Comparison of ENCODE assay signal across 1 cellular context in the genomic region with DNA sequence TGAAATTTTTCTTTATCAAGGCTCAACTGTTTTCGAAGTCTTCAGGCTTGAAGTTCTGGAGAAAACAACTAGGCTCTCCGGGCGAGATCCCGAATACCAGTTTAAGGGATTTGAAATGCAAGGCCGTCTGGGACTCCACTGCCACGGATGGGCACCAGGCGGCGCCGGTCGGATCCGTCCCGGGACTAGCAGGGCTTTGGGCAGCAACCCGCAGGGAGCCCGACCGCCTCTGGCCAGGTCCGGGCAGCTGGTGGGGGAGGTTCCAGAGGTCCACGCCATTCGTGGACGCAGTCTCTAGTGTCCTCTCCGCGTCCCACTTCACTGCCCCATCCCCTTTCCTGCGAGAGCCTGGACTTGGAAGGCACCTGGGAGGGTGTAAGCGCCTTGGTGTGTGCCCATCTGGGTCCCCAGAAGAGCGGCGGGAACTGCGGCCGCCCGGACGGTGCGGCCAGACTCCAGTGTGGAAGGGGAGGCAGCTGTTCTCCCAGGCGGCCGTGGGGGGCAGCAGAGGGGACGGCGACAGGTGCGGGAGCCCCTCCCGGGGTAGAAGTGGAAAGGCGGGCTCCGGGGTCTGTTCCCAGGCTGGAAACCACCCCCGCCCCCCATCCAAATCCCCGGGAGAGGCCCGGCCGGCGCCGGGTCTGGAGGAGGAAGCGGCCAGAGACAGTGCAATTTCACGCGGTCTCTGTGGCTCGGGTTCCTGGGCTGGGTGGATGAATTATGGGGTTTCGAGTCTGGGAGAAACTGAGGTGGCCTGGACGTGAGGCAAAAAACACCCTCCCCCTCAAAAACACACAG.
TF ChIP-seq lines count a peak whose summit lies in the region.

No MANE protein-coding gene starts in this region.

TF ChIP-seq in HepG2, 621 proteins besides CTCF, POLR2A, EP300 and RAD21 (continued from another document and continues in another):
- TF ChIP-seq ARID4A (CRISPR knock-in tag; IDR thresholded peaks at IDR 0.05; ENCODE audit: borderline replicate concordance) (peak; percentile 45; the same call in 1 of the 2 replicates), KDM1A (CRISPR knock-in tag; IDR thresholded peaks at IDR 0.05) (no peak), ZNF446 (CRISPR knock-in tag; IDR thresholded peaks at IDR 0.05) (no peak), ZNF709 (CRISPR knock-in tag; IDR thresholded peaks at IDR 0.05) (no peak), ZNF652 (CRISPR knock-in tag; IDR thresholded peaks at IDR 0.05; ENCODE audit: borderline replicate concordance, low read depth) (no peak), ZNF619 (CRISPR knock-in tag; IDR thresholded peaks at IDR 0.05) (no peak), MAFF (IDR thresholded peaks at IDR 0.05; ENCODE audit: low read depth, low read length) (no peak), EZH2 (conservative IDR thresholded peaks at IDR 0.05; ENCODE audit: low read depth, low read length) (no peak), MXD4 (CRISPR knock-in tag; IDR thresholded peaks at IDR 0.05) (no peak; the same call in 1 of the 2 replicates), MIER3 (CRISPR knock-in tag; IDR thresholded peaks at IDR 0.05; ENCODE audit: borderline replicate concordance) (peak; percentile 28; the same call in 1 of the 2 replicates), WIZ (CRISPR knock-in tag; IDR thresholded peaks at IDR 0.05) (no peak), MAZ (IDR thresholded peaks at IDR 0.05; ENCODE audit: borderline replicate concordance, low read depth, low read length) (no peak), MAZ (CRISPR knock-in tag; IDR thresholded peaks at IDR 0.05; ENCODE audit: low read depth) (peak; percentile 22; the same call in 1 of the 2 replicates), ZNF143 (CRISPR knock-in tag; IDR thresholded peaks at IDR 0.05) (peak; percentile 51; the same call in 1 of the 2 replicates), ZNF746 (CRISPR knock-in tag; IDR thresholded peaks at IDR 0.05) (0 out of 2 replicates have a peak, but pooled peaks have one; percentile 13), ZNF766 (CRISPR knock-in tag; IDR thresholded peaks at IDR 0.05; ENCODE audit: borderline replicate concordance) (0 out of 2 replicates have a peak, but pooled peaks have one; percentile 49), RARG (CRISPR knock-in tag; IDR thresholded peaks at IDR 0.05; ENCODE audit: low read depth) (no peak), NCOA5 (CRISPR knock-in tag; IDR thresholded peaks at IDR 0.05) (no peak), ZNF34 (CRISPR knock-in tag; IDR thresholded peaks at IDR 0.05; ENCODE audit: borderline replicate concordance) (no peak), ZHX1 (CRISPR knock-in tag; IDR thresholded peaks at IDR 0.05; ENCODE audit: low read depth) (peak; percentile 36; the same call in 1 of the 2 replicates), ZNF720 (CRISPR knock-in tag; IDR thresholded peaks at IDR 0.05) (no peak), NFKB2 (CRISPR knock-in tag; IDR thresholded peaks at IDR 0.05; ENCODE audit: borderline replicate concordance) (peak; percentile 82; the same call in 1 of the 2 replicates), ZNF296 (CRISPR knock-in tag; conservative IDR thresholded peaks at IDR 0.05) (peak; percentile 63), ELF4 (CRISPR knock-in tag; IDR thresholded peaks at IDR 0.05; ENCODE audit: borderline replicate concordance) (no peak), ZNF251 (CRISPR knock-in tag; IDR thresholded peaks at IDR 0.05) (no peak), TSC22D2 (CRISPR knock-in tag; IDR thresholded peaks at IDR 0.05; ENCODE audit: borderline replicate concordance) (peak; percentile 30; the same call in 1 of the 2 replicates), GATAD2A (CRISPR knock-in tag; IDR thresholded peaks at IDR 0.05) (peak; percentile 75), NR2C2 (CRISPR knock-in tag; IDR thresholded peaks at IDR 0.05; ENCODE audit: borderline replicate concordance) (no peak), ZNF713 (CRISPR knock-in tag; IDR thresholded peaks at IDR 0.05) (no peak), ZMYM4 (CRISPR knock-in tag; IDR thresholded peaks at IDR 0.05) (peak; percentile 48), ZSCAN25 (CRISPR knock-in tag; IDR thresholded peaks at IDR 0.05) (peak; percentile 56), ZFYVE20 (CRISPR knock-in tag; IDR thresholded peaks at IDR 0.05; ENCODE audit: borderline replicate concordance, low read depth) (no peak), SNRNP70 (IDR thresholded peaks at IDR 0.05; ENCODE audit: low read depth, low read length) (no peak), SMARCC2 (IDR thresholded peaks at IDR 0.05) (no peak), ARID5B (CRISPR knock-in tag; IDR thresholded peaks at IDR 0.05) (peak; percentile 53; the same call in 1 of the 2 replicates), ZBTB42 (CRISPR knock-in tag; IDR thresholded peaks at IDR 0.05) (no peak), ZNF747 (CRISPR knock-in tag; IDR thresholded peaks at IDR 0.05; ENCODE audit: borderline replicate concordance) (no peak), ZNF749 (CRISPR knock-in tag; IDR thresholded peaks at IDR 0.05; ENCODE audit: borderline replicate concordance) (0 out of 2 replicates have a peak, but pooled peaks have one; percentile 61), ZNF431 (CRISPR knock-in tag; IDR thresholded peaks at IDR 0.05; ENCODE audit: borderline replicate concordance, low read depth) (no peak), JUND (CRISPR knock-in tag; IDR thresholded peaks at IDR 0.05) (no peak), CHD2 (IDR thresholded peaks at IDR 0.05; ENCODE audit: low read depth, low read length) (no peak), ZNF614 (CRISPR knock-in tag; IDR thresholded peaks at IDR 0.05; ENCODE audit: borderline replicate concordance) (peak; percentile 62; the same call in 1 of the 2 replicates), SCMH1 (CRISPR knock-in tag; IDR thresholded peaks at IDR 0.05; ENCODE audit: borderline replicate concordance) (no peak), ZKSCAN1 (IDR thresholded peaks at IDR 0.05; ENCODE audit: low read length) (no peak), SIN3A (IDR thresholded peaks at IDR 0.05; ENCODE audit: borderline replicate concordance, low read depth, low read length) (no peak), KDM4B (CRISPR knock-in tag; IDR thresholded peaks at IDR 0.05) (peak; percentile 28; the same call in 1 of the 2 replicates), ZNF546 (CRISPR knock-in tag; conservative IDR thresholded peaks at IDR 0.05) (no peak), XBP1 (CRISPR knock-in tag; IDR thresholded peaks at IDR 0.05) (no peak), SRSF9 (IDR thresholded peaks at IDR 0.05; ENCODE audit: borderline replicate concordance, insufficient read depth, low read depth, low read length, poor library complexity, severe bottlenecking) (no peak), NFRKB (IDR thresholded peaks at IDR 0.05) (no peak)
- TF ChIP-seq, protein P1, sequence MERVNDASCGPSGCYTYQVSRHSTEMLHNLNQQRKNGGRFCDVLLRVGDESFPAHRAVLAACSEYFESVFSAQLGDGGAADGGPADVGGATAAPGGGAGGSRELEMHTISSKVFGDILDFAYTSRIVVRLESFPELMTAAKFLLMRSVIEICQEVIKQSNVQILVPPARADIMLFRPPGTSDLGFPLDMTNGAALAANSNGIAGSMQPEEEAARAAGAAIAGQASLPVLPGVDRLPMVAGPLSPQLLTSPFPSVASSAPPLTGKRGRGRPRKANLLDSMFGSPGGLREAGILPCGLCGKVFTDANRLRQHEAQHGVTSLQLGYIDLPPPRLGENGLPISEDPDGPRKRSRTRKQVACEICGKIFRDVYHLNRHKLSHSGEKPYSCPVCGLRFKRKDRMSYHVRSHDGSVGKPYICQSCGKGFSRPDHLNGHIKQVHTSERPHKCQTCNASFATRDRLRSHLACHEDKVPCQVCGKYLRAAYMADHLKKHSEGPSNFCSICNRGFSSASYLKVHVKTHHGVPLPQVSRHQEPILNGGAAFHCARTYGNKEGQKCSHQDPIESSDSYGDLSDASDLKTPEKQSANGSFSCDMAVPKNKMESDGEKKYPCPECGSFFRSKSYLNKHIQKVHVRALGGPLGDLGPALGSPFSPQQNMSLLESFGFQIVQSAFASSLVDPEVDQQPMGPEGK (CRISPR knock-in tag; IDR thresholded peaks at IDR 0.05), result peak; percentile 90
- TF ChIP-seq, protein P2, sequence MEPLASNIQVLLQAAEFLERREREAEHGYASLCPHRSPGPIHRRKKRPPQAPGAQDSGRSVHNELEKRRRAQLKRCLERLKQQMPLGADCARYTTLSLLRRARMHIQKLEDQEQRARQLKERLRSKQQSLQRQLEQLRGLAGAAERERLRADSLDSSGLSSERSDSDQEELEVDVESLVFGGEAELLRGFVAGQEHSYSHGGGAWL (CRISPR knock-in tag; IDR thresholded peaks at IDR 0.05), result no peak; the same call in 1 of the 2 replicates
- TF ChIP-seq, protein P3, sequence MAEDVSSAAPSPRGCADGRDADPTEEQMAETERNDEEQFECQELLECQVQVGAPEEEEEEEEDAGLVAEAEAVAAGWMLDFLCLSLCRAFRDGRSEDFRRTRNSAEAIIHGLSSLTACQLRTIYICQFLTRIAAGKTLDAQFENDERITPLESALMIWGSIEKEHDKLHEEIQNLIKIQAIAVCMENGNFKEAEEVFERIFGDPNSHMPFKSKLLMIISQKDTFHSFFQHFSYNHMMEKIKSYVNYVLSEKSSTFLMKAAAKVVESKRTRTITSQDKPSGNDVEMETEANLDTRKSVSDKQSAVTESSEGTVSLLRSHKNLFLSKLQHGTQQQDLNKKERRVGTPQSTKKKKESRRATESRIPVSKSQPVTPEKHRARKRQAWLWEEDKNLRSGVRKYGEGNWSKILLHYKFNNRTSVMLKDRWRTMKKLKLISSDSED (CRISPR knock-in tag; IDR thresholded peaks at IDR 0.05), result no peak
